26 cellular contexts compared by ENCODE assay signal in genomic region chr21:26570203-26570602, GRCh38. TPM values are rescaled to one million over a fixed set of nuclear protein-coding genes. Genes with fewer than 3 reads are reported as not detected.
DNase-seq lines count a peak whose midpoint lies in the region; ATAC-seq and TF ChIP-seq lines count a peak whose summit lies in the region.
"Had no signal": no experiment of that assay in that cellular context is flagged by ENCODE, and none has a peak within 500 bp of the region (broad histone marks: within the 10 kb centered on the region; RNA-seq: fewer than 3 reads in every experiment).

No MANE protein-coding gene starts in this region.

- H3K27ac Mint-ChIP-seq in type B pancreatic cell, result no peak overlapping the region
- H3K27ac Mint-ChIP-seq: activated CD8-positive, alpha-beta T cell treated with anti-CD3 and anti-CD28 coated beads for 36 hours; activated naive CD8-positive, alpha-beta T cell treated with anti-CD3 and anti-CD28 coated beads, Interleukin-2, amount 50 U/mL, for 24 hours; CD4-positive, alpha-beta T cell had no signal

- H3K36me3 Mint-ChIP-seq in type B pancreatic cell, result peaks cover 34% of the 10 kb centered on the region

- ATAC-seq in Right ventricle myocardium superior (ENCODE audit: poor library complexity) (peak; percentile 55), left ventricle myocardium superior (peak; percentile 78)
- ATAC-seq: activated CD4-positive, CD25-positive, alpha-beta regulatory T cell treated with anti-CD3 and anti-CD28 coated beads, Interleukin-2, amount 50 U/mL, for 24 hours; activated CD8-positive, alpha-beta T cell treated with anti-CD3 and anti-CD28 coated beads for 36 hours; activated naive CD8-positive, alpha-beta T cell treated with anti-CD3 and anti-CD28 coated beads, Interleukin-2, amount 50 U/mL, for 24 hours; Panc1 had no signal

- H3K27me3 ChIP-seq in right atrium auricular region (peaks cover 0 to 4% of the 10 kb centered on the region in 2 donors), mesendoderm (ENCODE audit: insufficient read depth, low read length, poor library complexity) (no peaks in the 10 kb centered on the region)

- H3K79me1 ChIP-seq in mesendoderm (ENCODE audit: low read length), result peaks cover 1% of the 10 kb centered on the region

- WGBS in mesendoderm (ENCODE audit: extremely low coverage, insufficient coverage, low lambda C conversion rate), result no CpG with 5 or more reads among the region's 3 CpGs

- H2BK120ac ChIP-seq in mesendoderm (ENCODE audit: low read depth, low read length), result no peak overlapping the region

- peaks cover 16% of the 10 kb centered on the region for H3K9me3 Mint-ChIP-seq in type B pancreatic cell

- no peak overlapping the region for H2AK5ac ChIP-seq in mesendoderm (ENCODE audit: low read length)

- H3K36me3 ChIP-seq in right atrium auricular region (no peaks in the 10 kb centered on the region), mesendoderm (ENCODE audit: control insufficient read depth, insufficient read depth, low read length) (no peaks in the 10 kb centered on the region)
- H3K36me3 ChIP-seq: esophagus squamous epithelium had no signal

- H3K4me3 ChIP-seq in right atrium auricular region (peak overlapping the region in 1 of 2 donors; percentile 55), mesendoderm (ENCODE audit: low read length) (no peak overlapping the region)

- no peak overlapping the region for H2BK15ac ChIP-seq in mesendoderm (replicated peaks; ENCODE audit: low read depth)

- peaks cover 15% of the 10 kb centered on the region for H3K27me3 Mint-ChIP-seq in type B pancreatic cell

- no peak overlapping the region for H3K4ac ChIP-seq in mesendoderm (ENCODE audit: low read depth, low read length)

- H3K4me1 ChIP-seq in right atrium auricular region (peaks cover 0 to 8% of the 10 kb centered on the region in 2 donors), mesendoderm (ENCODE audit: control insufficient read depth, low read depth, low read length) (no peaks in the 10 kb centered on the region)

- H3K4me3 Mint-ChIP-seq in type B pancreatic cell, result peak overlapping the region; percentile 86
- H3K4me3 Mint-ChIP-seq: activated CD8-positive, alpha-beta T cell treated with anti-CD3 and anti-CD28 coated beads for 36 hours; activated naive CD8-positive, alpha-beta T cell treated with anti-CD3 and anti-CD28 coated beads, Interleukin-2, amount 50 U/mL, for 24 hours; CD4-positive, alpha-beta T cell had no signal

- no peak overlapping the region for H2BK5ac ChIP-seq in mesendoderm (ENCODE audit: low read length)

- H3K9ac ChIP-seq in mesendoderm (ENCODE audit: low read length), result no peak overlapping the region

- no peak for TF ChIP-seq CTCF in right atrium auricular region (IDR thresholded peaks at IDR 0.05)
- TF ChIP-seq CTCF in type B pancreatic cell (conservative IDR thresholded peaks at IDR 0.05), result no peak

- H3K27ac ChIP-seq in right atrium auricular region (peak overlapping the region in 1 of 2 donors; percentile 57), mesendoderm (ENCODE audit: low read depth, low read length) (no peak overlapping the region)
- H3K27ac ChIP-seq: 22Rv1 had no signal

- no peak overlapping the region for H4K8ac ChIP-seq in mesendoderm (ENCODE audit: low read depth, low read length)

- H4K5ac ChIP-seq in mesendoderm (ENCODE audit: low read length), result no peak overlapping the region

- H3K4me1 Mint-ChIP-seq in type B pancreatic cell (ENCODE audit: unreplicated experiment), result peaks cover 15% of the 10 kb centered on the region

- H3K56ac ChIP-seq in mesendoderm (ENCODE audit: low read length), result no peak overlapping the region

- intact Hi-C loops in Right ventricle myocardium superior (cut with DNase I), result no loop called here
- intact Hi-C loops in left ventricle myocardium superior (cut with micrococcal nuclease), result no loop called here

- H3K79me2 ChIP-seq in mesendoderm (ENCODE audit: control insufficient read depth, insufficient read depth, low read length), result peaks cover 31% of the 10 kb centered on the region

- peaks cover 0 to 17% of the 10 kb centered on the region in 2 donors for H3K9me3 ChIP-seq in right atrium auricular region

- no peak overlapping the region for H3K4me2 ChIP-seq in mesendoderm (ENCODE audit: low read length)

- no peak overlapping the region for H3K18ac ChIP-seq in mesendoderm (ENCODE audit: low read length)

- DNase-seq in Right ventricle myocardium superior (no peak), right atrium auricular region (ENCODE audit: low spot score) (no peak), left ventricle myocardium superior (no peak), mesendoderm (peak; percentile 57), type B pancreatic cell (ENCODE audit: extremely low spot score, unreplicated experiment) (no peak), D341Med (ENCODE audit: low spot score) (no peak), AML-193 (lab: John Stamatoyannopoulos, UW) (no peak), T-helper 1 cell (no peak)
- DNase-seq: activated CD8-positive, alpha-beta T cell treated with anti-CD3 and anti-CD28 coated beads for 36 hours; activated effector memory CD4-positive, alpha-beta T cell treated with anti-CD3 and anti-CD28 coated beads, Interleukin-2, amount 50 U/mL, for 16 hours; activated naive CD8-positive, alpha-beta T cell treated with anti-CD3 and anti-CD28 coated beads, Interleukin-2, amount 50 U/mL, for 24 hours; CD4-positive, alpha-beta T cell; DMS153; effector CD4-positive, alpha-beta T cell; esophagus squamous epithelium; GF-D8; GOT3; NCI-H2171; NCI-H510A treated with DMSO at 0.1 percent for 48 hours; NK-92 treated with Interleukin-12 subunit alpha and Interleukin-12 subunit beta, amount 100 ng/mL, for 24 hours; posterior cingulate gyrus; trophoblast cell had no signal

- no peak overlapping the region for H3K23ac ChIP-seq in mesendoderm (ENCODE audit: low read length)

RNA-seq across cellular contexts. Expression of gene CYYR1, which starts 2.9 kb away (rescaled TPM):
- total RNA-seq in Right ventricle myocardium superior (24.7 TPM), right atrium auricular region (10 to 100 TPM in 1 of 2 donors, 1 to 10 TPM in 1; 9.6 to 36.7 TPM), left ventricle myocardium superior (27.5 TPM), type B pancreatic cell (ENCODE audit: low replicate concordance) (5.2 and 21.6 TPM in 2 replicates)
- 41.2 TPM for polyA plus RNA-seq in mesendoderm (2013, experiment 1 of 2)
- 44.1 TPM for polyA plus RNA-seq in mesendoderm (2013, experiment 2 of 2)
- total RNA-seq: activated CD8-positive, alpha-beta T cell treated with anti-CD3 and anti-CD28 coated beads for 36 hours; CD4-positive, alpha-beta T cell; HT-29 had no signal
